ENCODE assay signal across 10 cellular contexts in the genomic region with DNA sequence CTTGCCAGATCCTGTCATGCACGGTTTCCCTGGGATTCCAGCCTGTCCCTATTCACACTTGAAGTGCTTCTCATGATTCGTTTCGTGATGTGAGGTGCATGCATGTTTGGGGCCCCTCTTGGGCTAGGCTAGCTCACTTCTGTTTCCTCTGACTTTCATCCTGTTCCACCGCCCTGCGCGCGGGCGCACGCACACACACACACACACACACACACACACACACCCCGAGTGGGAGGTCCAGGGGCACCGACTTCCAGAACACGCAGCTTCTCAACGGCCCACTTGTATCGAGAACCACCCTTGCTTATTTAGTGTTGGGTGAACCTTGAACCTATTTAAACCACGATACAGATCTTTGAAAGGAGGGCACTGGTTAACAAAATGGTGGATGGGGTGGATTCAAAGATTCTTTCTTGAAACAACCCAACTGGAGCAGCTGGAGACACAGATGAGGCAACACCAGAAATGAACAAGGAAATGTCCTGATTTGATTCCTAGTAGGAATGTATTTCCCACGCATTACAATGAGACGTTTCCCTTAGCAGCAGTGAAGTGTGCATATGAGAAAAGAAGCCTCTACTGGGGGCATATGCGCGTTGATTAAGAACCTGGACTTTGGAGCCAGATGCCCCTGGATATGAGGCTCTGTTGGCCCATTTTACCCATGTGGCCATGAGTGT. TPM values are rescaled to one million over a fixed set of nuclear protein-coding genes. Genes with fewer than 3 reads are reported as not detected.
DNase-seq lines count a peak whose midpoint lies in the region; ATAC-seq, FAIRE-seq and TF ChIP-seq lines count a peak whose summit lies in the region.
"Had no signal": no experiment of that assay in that cellular context is flagged by ENCODE, and none has a peak within 500 bp of the region (broad histone marks: within the 10 kb centered on the region; RNA-seq: fewer than 3 reads in every experiment).

No MANE protein-coding gene starts in this region.

- peak overlapping the region in 6 of 7 donors; percentile 20 to 80 (median 66) for H3K27ac Mint-ChIP-seq in CD14-positive monocyte
- H3K27ac Mint-ChIP-seq in T-cell: peak overlapping the region; percentile 97
- peak overlapping the region; percentile 36 for H3K27ac Mint-ChIP-seq in astrocyte (ENCODE audit: unreplicated experiment)

- no peak for FAIRE-seq in astrocyte (lab: Jason Lieb, UNC)

- H3K79me2 ChIP-seq in astrocyte (ENCODE audit: insufficient read depth, low read length): peaks cover 99% of the 10 kb centered on the region
- no peaks in the 10 kb centered on the region for H3K79me2 ChIP-seq in parathyroid adenoma

- TF ChIP-seq CTCF in CD14-positive monocyte (IDR thresholded peaks at IDR 0.05) (no peak), astrocyte (IDR thresholded peaks at IDR 0.05; ENCODE audit: insufficient read depth, low read depth, low read length) (no peak), parathyroid adenoma (IDR thresholded peaks at IDR 0.05) (no peak)

- H4K20me1 ChIP-seq in astrocyte (ENCODE audit: insufficient read depth, low read length): peaks cover 83% of the 10 kb centered on the region

- H3K4me1 Mint-ChIP-seq in CD14-positive monocyte (peaks cover 75% of the 10 kb centered on the region), T-cell (peaks cover 94 to 95% (median 95%) of the 10 kb centered on the region in 3 donors), astrocyte (ENCODE audit: low read depth, unreplicated experiment) (peaks cover 48% of the 10 kb centered on the region)

- H3K9me3 ChIP-seq in astrocyte (ENCODE audit: insufficient read depth, low read depth, low read length) (no peaks in the 10 kb centered on the region), parathyroid adenoma (ENCODE audit: control insufficient read depth, low read length) (no peaks in the 10 kb centered on the region), aorta (ENCODE audit: control insufficient read depth, low read length) (no peaks in the 10 kb centered on the region)
- H3K9me3 ChIP-seq: neutrophil, thoracic aorta had no signal

- H3K9me3 Mint-ChIP-seq in CD14-positive monocyte (no peaks in the 10 kb centered on the region), T-cell (no peaks in the 10 kb centered on the region), astrocyte (ENCODE audit: unreplicated experiment) (peaks cover 2% of the 10 kb centered on the region)

- WGBS in aorta, 2 donors: 82 to 87% methylated on average over 19 of the region's 19 CpGs

- no peak for DNase-seq in CD14-positive monocyte (ENCODE audit: low spot score)
- DNase-seq in T-cell: peak in 28 of 34 experiments; percentile 17 to 54 (median 36)
- DNase-seq in astrocyte (ENCODE audit: low read depth): no peak
- no peak for DNase-seq in SIG-M5 treated with dmso at 0.1 percent for 504 hours (lab: John Stamatoyannopoulos, UW; ENCODE audit: unreplicated experiment)
- no peak for DNase-seq in H4 (ENCODE audit: low spot score)
- DNase-seq in aorta: no peak

- H3K9ac ChIP-seq in astrocyte (ENCODE audit: low read length) (no peak overlapping the region), parathyroid adenoma (no peak overlapping the region)

- CTCF ChIA-PET in T-cell (lab: Charles Lee): interaction anchor here (0.6 to 2.7 kb wide), 19 partner anchors 12 to 988 kb away, joined by 3 to 17 read pairs (median 3); no protein-coding TSS in a partner anchor

- H2AFZ ChIP-seq in astrocyte (ENCODE audit: low read depth, low read length): no peak overlapping the region
- no peak overlapping the region for H2AFZ ChIP-seq in parathyroid adenoma

- no peak overlapping the region for H3K4me3 ChIP-seq in astrocyte (ENCODE audit: insufficient read depth, low read depth, low read length)
- no peak overlapping the region for H3K4me3 ChIP-seq in parathyroid adenoma (ENCODE audit: low read depth, low read length)
- H3K4me3 ChIP-seq in aorta (ENCODE audit: low read length in 2 of 2): no peak overlapping the region
- H3K4me3 ChIP-seq: thoracic aorta had no signal

- ATAC-seq in T-cell (replicated peaks in 1 of 4) (peak; percentile 40 to 57 (median 54)), GM21528 (IDR thresholded peaks at IDR 0.05; ENCODE audit: low FRiP score, unreplicated experiment) (no peak), aorta (ENCODE audit: low FRiP score) (no peak)

- peaks cover 20 to 29% of the 10 kb centered on the region in 2 donors for H3K36me3 Mint-ChIP-seq in CD14-positive monocyte
- peaks cover 2% of the 10 kb centered on the region for H3K36me3 Mint-ChIP-seq in T-cell
- H3K36me3 Mint-ChIP-seq in astrocyte (ENCODE audit: low read depth, unreplicated experiment): peaks cover 6% of the 10 kb centered on the region

- H3K27ac ChIP-seq in astrocyte (ENCODE audit: low read depth, low read length) (no peak overlapping the region), parathyroid adenoma (peak overlapping the region; percentile 37), aorta (ENCODE audit: low read depth in 1 of 2, low read length in 2 of 2) (no peak overlapping the region)
- H3K27ac ChIP-seq: neutrophil, thoracic aorta had no signal

- POLR2A ChIA-PET in T-cell (lab: Charles Lee): interaction anchor here (0.6 to 1.3 kb wide), 10 partner anchors 8 to 352 kb away, joined by 3 to 14 read pairs (median 4); a partner anchor contains a TSS

- no peak overlapping the region for H3K4me2 ChIP-seq in astrocyte (ENCODE audit: low read length)
- peak overlapping the region; percentile 10 for H3K4me2 ChIP-seq in parathyroid adenoma (ENCODE audit: low read length)

- intact Hi-C loops in CD14-positive monocyte (cut with micrococcal nuclease) (loop anchor here (5.0 to 10.0 kb wide), 3 partner anchors 33 to 304 kb away; no protein-coding TSS in a partner anchor), aorta (cut with DNase I) (loop anchor here (5.0 to 10.0 kb wide), 2 partner anchors 304 to 307 kb away; no protein-coding TSS in a partner anchor)

- H3K4me3 Mint-ChIP-seq in CD14-positive monocyte (peak overlapping the region; percentile 69 to 76), T-cell (peak overlapping the region; percentile 71 to 79 (median 73)), astrocyte (ENCODE audit: unreplicated experiment) (no peak overlapping the region)

- H3K36me3 ChIP-seq in astrocyte (ENCODE audit: insufficient read depth, low read length): peaks cover 8% of the 10 kb centered on the region
- no peaks in the 10 kb centered on the region for H3K36me3 ChIP-seq in parathyroid adenoma (ENCODE audit: control insufficient read depth, insufficient read depth, low read length)
- no peaks in the 10 kb centered on the region for H3K36me3 ChIP-seq in aorta (ENCODE audit: control insufficient read depth in 1 of 2, insufficient read depth in 2 of 2, low read length in 1 of 2)
- H3K36me3 ChIP-seq: neutrophil, thoracic aorta had no signal

- H3K27me3 ChIP-seq in astrocyte (ENCODE audit: insufficient read depth, low read length): no peaks in the 10 kb centered on the region
- H3K27me3 ChIP-seq in parathyroid adenoma (ENCODE audit: control insufficient read depth, insufficient read depth, low read length): no peaks in the 10 kb centered on the region
- no peaks in the 10 kb centered on the region for H3K27me3 ChIP-seq in aorta (ENCODE audit: control insufficient read depth in 1 of 2, insufficient read depth in 2 of 2, low read length in 1 of 2)
- H3K27me3 ChIP-seq: neutrophil had no signal

- H3K27me3 Mint-ChIP-seq in CD14-positive monocyte (ENCODE audit: low read depth in 3 of 3) (no peaks in the 10 kb centered on the region), T-cell (no peaks in the 10 kb centered on the region), astrocyte (ENCODE audit: low read depth, unreplicated experiment) (no peaks in the 10 kb centered on the region)

- peaks cover 41% of the 10 kb centered on the region for H3K4me1 ChIP-seq in astrocyte (ENCODE audit: insufficient read depth, low read length)
- H3K4me1 ChIP-seq in parathyroid adenoma: peaks cover 3% of the 10 kb centered on the region
- H3K4me1 ChIP-seq in aorta (ENCODE audit: control insufficient read depth in 1 of 2, insufficient read depth in 2 of 2, low read length in 2 of 2): no peaks in the 10 kb centered on the region

RNA-seq across cellular contexts. Expression of a gene that starts 16.3 kb away (rescaled TPM):
- polyA plus RNA-seq in CD14-positive monocyte (10 to 100 TPM; 12.1 to 14.6 TPM), aorta (10 to 100 TPM; 13.6 to 14.2 TPM)
- total RNA-seq in T-cell (10 to 100 TPM; 33.8 to 62.7 (median 55.5) TPM), astrocyte (54.8 and 62.7 TPM in 2 replicates), aorta (10 to 100 TPM; 57.8 to 73.8 TPM)
- total RNA-seq in H4 (2014; rRNA removed; shearing (Covaris generic)): 15.1 and 17.8 TPM in 2 replicates

Comparison
In these comparisons a context has a peak if more than half of its experiments do, and no peak if none do; other contexts are left out.
1. DNase-seq: peak in T-cell (28 of 34); none in CD14-positive monocyte (single experiment), astrocyte (single experiment), SIG-M5 treated with dmso at 0.1 percent for 504 hours (single experiment), H4 (single experiment) and aorta (0 of 2).
2. H3K27ac Mint-ChIP-seq: peak in every context shown above with its lines; median percentile 97 in T-cell; 66 in CD14-positive monocyte; 36 in astrocyte.
3. ATAC-seq: peak in T-cell (4 of 4); none in GM21528 (single experiment) and aorta (single experiment).